Comparison of ENCODE assay signal across 2 cellular contexts in the genomic region with DNA sequence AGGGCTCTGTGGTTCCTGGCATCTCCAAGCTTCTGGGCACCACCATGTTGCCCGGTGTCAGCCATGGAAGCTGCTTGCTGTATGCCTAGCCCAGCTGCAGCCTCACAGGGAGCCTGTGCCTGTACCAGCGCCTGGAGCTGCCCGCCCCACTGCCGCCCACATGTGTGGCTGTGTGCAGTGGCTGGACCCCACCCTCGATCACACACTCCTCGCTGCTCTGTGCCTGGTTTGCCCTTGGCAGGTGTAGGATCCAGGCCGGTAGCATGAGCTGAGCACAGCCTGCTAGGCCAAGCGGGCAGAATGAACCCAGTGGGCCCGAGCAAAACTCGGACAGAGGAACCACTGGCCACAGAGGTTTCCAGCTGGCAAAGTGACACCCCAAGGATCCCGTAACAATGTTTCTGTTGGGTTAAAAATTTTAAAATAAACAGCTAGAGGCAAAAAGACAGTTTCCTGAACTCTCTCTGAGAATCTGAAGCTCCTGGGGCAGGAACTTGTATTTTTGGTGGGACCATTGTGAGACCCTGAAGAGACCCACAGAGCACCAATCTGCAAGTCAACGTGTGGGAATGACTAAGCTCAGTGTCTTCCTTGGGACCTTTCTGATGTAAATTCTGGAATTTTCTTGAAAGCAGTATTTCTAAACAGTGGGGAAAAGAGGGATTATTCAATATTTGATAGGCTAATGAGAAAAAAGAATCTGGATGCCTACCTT.
TF ChIP-seq lines count a peak whose summit lies in the region.

No MANE protein-coding gene starts in this region.

TF ChIP-seq in IMR-90, 13 proteins besides CTCF, POLR2A, EP300 and RAD21:
- TF ChIP-seq SMC3 (IDR thresholded peaks at IDR 0.05; ENCODE audit: low read depth, low read length) (no peak), BHLHE40 (IDR thresholded peaks at IDR 0.05; ENCODE audit: low read depth, low read length) (no peak), FOS (IDR thresholded peaks at IDR 0.05; ENCODE audit: low read depth, low read length) (no peak), NFE2L2 (IDR thresholded peaks at IDR 0.05; ENCODE audit: low read depth, low read length) (no peak), MXI1 (IDR thresholded peaks at IDR 0.05; ENCODE audit: borderline replicate concordance, low read depth, low read length) (no peak), MAZ (IDR thresholded peaks at IDR 0.05; ENCODE audit: borderline replicate concordance, low read depth, low read length) (no peak), CHD1 (IDR thresholded peaks at IDR 0.05; ENCODE audit: low read depth, low read length) (no peak), MAFK (IDR thresholded peaks at IDR 0.05; ENCODE audit: low read depth, low read length) (no peak), RCOR1 (IDR thresholded peaks at IDR 0.05; ENCODE audit: insufficient replicate concordance, low read length) (no peak), CEBPB (IDR thresholded peaks at IDR 0.05; ENCODE audit: low read depth, low read length) (no peak), RFX5 (IDR thresholded peaks at IDR 0.05; ENCODE audit: low read depth, low read length) (no peak)
- TF ChIP-seq, protein P1, sequence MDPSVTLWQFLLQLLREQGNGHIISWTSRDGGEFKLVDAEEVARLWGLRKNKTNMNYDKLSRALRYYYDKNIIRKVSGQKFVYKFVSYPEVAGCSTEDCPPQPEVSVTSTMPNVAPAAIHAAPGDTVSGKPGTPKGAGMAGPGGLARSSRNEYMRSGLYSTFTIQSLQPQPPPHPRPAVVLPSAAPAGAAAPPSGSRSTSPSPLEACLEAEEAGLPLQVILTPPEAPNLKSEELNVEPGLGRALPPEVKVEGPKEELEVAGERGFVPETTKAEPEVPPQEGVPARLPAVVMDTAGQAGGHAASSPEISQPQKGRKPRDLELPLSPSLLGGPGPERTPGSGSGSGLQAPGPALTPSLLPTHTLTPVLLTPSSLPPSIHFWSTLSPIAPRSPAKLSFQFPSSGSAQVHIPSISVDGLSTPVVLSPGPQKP (IDR thresholded peaks at IDR 0.05; ENCODE audit: borderline replicate concordance, low read depth, low read length), result no peak
- TF ChIP-seq, protein P2, sequence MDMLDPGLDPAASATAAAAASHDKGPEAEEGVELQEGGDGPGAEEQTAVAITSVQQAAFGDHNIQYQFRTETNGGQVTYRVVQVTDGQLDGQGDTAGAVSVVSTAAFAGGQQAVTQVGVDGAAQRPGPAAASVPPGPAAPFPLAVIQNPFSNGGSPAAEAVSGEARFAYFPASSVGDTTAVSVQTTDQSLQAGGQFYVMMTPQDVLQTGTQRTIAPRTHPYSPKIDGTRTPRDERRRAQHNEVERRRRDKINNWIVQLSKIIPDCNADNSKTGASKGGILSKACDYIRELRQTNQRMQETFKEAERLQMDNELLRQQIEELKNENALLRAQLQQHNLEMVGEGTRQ (IDR thresholded peaks at IDR 0.05; ENCODE audit: low read depth, low read length), result no peak
TF ChIP-seq in IMR-90: peak in this region for 0.

TF ChIP-seq in SK-N-SH, 30 proteins besides CTCF, POLR2A, EP300 and RAD21:
- TF ChIP-seq RCOR1 (IDR thresholded peaks at IDR 0.05; ENCODE audit: low read length), result no peak
- no peak for TF ChIP-seq GABPA (IDR thresholded peaks at IDR 0.05; ENCODE audit: low read depth)
- no peak for TF ChIP-seq FOXM1 (IDR thresholded peaks at IDR 0.05; ENCODE audit: low read depth)
- TF ChIP-seq MEF2A (IDR thresholded peaks at IDR 0.05; ENCODE audit: borderline replicate concordance, low read depth), result no peak
- TF ChIP-seq, protein P3, sequence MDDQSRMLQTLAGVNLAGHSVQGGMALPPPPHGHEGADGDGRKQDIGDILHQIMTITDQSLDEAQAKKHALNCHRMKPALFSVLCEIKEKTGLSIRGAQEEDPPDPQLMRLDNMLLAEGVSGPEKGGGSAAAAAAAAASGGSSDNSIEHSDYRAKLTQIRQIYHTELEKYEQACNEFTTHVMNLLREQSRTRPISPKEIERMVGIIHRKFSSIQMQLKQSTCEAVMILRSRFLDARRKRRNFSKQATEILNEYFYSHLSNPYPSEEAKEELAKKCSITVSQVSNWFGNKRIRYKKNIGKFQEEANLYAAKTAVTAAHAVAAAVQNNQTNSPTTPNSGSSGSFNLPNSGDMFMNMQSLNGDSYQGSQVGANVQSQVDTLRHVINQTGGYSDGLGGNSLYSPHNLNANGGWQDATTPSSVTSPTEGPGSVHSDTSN (IDR thresholded peaks at IDR 0.05), result no peak
